Comparison of ENCODE assay signal across 1 cellular context in genomic region chr6:137849076-137849708, GRCh38.
TF ChIP-seq lines count a peak whose summit lies in the region.

No MANE protein-coding gene starts in this region.

TF ChIP-seq in GM23338, 12 proteins besides CTCF, POLR2A, EP300 and RAD21 (continued from another document):
- TF ChIP-seq, protein P1, sequence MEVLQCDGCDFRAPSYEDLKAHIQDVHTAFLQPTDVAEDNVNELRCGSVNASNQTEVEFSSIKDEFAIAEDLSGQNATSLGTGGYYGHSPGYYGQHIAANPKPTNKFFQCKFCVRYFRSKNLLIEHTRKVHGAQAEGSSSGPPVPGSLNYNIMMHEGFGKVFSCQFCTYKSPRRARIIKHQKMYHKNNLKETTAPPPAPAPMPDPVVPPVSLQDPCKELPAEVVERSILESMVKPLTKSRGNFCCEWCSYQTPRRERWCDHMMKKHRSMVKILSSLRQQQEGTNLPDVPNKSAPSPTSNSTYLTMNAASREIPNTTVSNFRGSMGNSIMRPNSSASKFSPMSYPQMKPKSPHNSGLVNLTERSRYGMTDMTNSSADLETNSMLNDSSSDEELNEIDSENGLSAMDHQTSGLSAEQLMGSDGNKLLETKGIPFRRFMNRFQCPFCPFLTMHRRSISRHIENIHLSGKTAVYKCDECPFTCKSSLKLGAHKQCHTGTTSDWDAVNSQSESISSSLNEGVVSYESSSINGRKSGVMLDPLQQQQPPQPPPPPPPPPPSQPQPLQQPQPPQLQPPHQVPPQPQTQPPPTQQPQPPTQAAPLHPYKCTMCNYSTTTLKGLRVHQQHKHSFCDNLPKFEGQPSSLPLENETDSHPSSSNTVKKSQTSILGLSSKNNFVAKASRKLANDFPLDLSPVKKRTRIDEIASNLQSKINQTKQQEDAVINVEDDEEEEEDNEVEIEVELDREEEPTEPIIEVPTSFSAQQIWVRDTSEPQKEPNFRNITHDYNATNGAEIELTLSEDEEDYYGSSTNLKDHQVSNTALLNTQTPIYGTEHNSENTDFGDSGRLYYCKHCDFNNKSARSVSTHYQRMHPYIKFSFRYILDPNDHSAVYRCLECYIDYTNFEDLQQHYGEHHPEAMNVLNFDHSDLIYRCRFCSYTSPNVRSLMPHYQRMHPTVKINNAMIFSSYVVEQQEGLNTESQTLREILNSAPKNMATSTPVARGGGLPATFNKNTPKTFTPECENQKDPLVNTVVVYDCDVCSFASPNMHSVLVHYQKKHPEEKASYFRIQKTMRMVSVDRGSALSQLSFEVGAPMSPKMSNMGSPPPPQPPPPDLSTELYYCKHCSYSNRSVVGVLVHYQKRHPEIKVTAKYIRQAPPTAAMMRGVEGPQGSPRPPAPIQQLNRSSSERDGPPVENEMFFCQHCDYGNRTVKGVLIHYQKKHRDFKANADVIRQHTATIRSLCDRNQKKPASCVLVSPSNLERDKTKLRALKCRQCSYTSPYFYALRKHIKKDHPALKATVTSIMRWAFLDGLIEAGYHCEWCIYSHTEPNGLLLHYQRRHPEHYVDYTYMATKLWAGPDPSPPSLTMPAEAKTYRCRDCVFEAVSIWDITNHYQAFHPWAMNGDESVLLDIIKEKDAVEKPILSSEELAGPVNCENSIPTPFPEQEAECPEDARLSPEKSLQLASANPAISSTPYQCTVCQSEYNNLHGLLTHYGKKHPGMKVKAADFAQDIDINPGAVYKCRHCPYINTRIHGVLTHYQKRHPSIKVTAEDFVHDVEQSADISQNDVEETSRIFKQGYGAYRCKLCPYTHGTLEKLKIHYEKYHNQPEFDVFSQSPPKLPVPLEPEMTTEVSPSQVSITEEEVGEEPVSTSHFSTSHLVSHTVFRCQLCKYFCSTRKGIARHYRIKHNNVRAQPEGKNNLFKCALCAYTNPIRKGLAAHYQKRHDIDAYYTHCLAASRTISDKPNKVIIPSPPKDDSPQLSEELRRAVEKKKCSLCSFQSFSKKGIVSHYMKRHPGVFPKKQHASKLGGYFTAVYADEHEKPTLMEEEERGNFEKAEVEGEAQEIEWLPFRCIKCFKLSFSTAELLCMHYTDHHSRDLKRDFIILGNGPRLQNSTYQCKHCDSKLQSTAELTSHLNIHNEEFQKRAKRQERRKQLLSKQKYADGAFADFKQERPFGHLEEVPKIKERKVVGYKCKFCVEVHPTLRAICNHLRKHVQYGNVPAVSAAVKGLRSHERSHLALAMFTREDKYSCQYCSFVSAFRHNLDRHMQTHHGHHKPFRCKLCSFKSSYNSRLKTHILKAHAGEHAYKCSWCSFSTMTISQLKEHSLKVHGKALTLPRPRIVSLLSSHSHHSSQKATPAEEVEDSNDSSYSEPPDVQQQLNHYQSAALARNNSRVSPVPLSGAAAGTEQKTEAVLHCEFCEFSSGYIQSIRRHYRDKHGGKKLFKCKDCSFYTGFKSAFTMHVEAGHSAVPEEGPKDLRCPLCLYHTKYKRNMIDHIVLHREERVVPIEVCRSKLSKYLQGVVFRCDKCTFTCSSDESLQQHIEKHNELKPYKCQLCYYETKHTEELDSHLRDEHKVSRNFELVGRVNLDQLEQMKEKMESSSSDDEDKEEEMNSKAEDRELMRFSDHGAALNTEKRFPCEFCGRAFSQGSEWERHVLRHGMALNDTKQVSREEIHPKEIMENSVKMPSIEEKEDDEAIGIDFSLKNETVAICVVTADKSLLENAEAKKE (CRISPR knock-in tag; IDR thresholded peaks at IDR 0.05) = no peak
- TF ChIP-seq NANOG (IDR thresholded peaks at IDR 0.05; ENCODE audit: borderline replicate concordance) (no peak), JUNB (IDR thresholded peaks at IDR 0.05; ENCODE audit: unreplicated experiment) (no peak)
